ENCODE assay signal across 18 cellular contexts in the genomic region with DNA sequence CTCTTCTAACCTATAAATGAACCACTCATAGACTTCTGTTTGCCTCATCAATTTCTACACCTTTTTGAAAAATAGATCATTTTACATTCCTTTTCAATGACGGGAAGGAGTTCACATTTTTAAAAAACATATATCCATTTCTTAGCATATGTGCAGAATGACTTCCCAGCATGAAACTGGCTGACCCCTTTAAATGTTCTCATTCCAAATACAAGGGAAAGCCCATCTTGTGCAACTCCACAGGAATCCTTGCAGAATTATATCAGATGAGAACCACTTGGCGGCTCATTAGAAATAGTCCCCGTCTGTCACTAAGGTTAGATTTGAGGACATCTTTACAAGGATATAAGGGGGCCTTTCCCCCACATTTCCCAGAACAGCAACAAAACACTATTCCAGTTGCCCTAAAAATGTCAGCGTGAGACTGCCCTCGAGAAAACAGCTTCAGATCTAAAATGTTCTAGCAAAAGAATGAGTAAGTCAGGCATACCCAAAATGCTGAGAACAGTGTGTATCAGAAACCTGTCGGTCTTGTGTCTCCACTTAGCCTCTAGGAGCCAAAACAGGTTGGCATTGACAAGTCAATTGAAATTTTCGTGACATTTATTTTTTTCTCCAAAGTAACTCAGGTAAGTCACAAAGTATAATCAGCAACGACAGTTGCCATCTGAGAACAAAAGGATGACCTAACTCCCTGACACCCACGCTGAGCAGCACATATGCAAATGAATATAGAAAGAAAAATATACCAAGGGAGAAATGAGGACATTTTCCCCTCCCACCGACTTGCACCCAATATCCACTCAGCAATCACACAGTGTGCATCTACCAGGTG.
DNase-seq lines count a peak whose midpoint lies in the region; ATAC-seq and TF ChIP-seq lines count a peak whose summit lies in the region.
"Had no signal": no experiment of that assay in that cellular context is flagged by ENCODE, and none has a peak within 500 bp of the region (broad histone marks: within the 10 kb centered on the region; RNA-seq: fewer than 3 reads in every experiment).

No MANE protein-coding gene starts in this region.

- no peak overlapping the region for H2AFZ ChIP-seq in H9 (ENCODE audit: low read length)
- no peak overlapping the region for H2AFZ ChIP-seq in PC-3 (ENCODE audit: low read length)

- no TSS peak for BruUV-seq in PC-3 (replicated peaks; lab: Mats Ljungman, UMichigan)

- intact Hi-C loops in PC-3 (cut with micrococcal nuclease) = no loop called here

- no peaks in the 10 kb centered on the region for H3K9me2 ChIP-seq in PC-3 (replicated peaks; ENCODE audit: low read length)

- H4K5ac ChIP-seq in H9 (ENCODE audit: insufficient read length, low read depth, low read length) = no peak overlapping the region

- POLR2A ChIA-PET in PC-3 (lab: Charles Lee; ENCODE audit: unreplicated experiment) = no interaction called here

- H2AK5ac ChIP-seq in H9 (ENCODE audit: insufficient read length, low read length) = no peak overlapping the region

- no peak overlapping the region for H3K23ac ChIP-seq in H9 (ENCODE audit: insufficient read length, low read depth, low read length)

- no peak overlapping the region for H3K14ac ChIP-seq in H9 (ENCODE audit: insufficient read depth, low read length)

- no peak overlapping the region; a peak in 1 of 7 replicates for H3K27ac Mint-ChIP-seq in H9
- H3K27ac Mint-ChIP-seq: stimulated activated memory B cell treated with anti-CD40 and anti-IgM and Interleukin-4, amounts not matched to agents 10 μg/mL and 1 μg/mL and 100 μg/mL, for 72 hours had no signal

- no peak overlapping the region for H2BK20ac ChIP-seq in H9 (ENCODE audit: low read depth, low read length, poor library complexity, severe bottlenecking)

- no peaks in the 10 kb centered on the region for H3K36me3 Mint-ChIP-seq in H9 (ENCODE audit: insufficient read depth in 1 of 3, low read depth in 3 of 3)
- H3K36me3 Mint-ChIP-seq: stimulated activated memory B cell treated with anti-CD40 and anti-IgM and Interleukin-4, amounts not matched to agents 10 μg/mL and 1 μg/mL and 100 μg/mL, for 72 hours had no signal

- H3K79me2 ChIP-seq in H9 (ENCODE audit: insufficient read depth, low read length) (no peaks in the 10 kb centered on the region), PC-3 (ENCODE audit: low read length) (no peaks in the 10 kb centered on the region)

- no peaks in the 10 kb centered on the region for H3K79me1 ChIP-seq in H9 (ENCODE audit: insufficient read depth, low read depth, low read length, poor library complexity, severe bottlenecking)

- H4K20me1 ChIP-seq in H9 (ENCODE audit: control insufficient read depth, insufficient read depth, insufficient read length) (peaks cover 3% of the 10 kb centered on the region), PC-3 (ENCODE audit: low read length) (no peaks in the 10 kb centered on the region)

- DNase-seq in H9 (no peak), PC-3 (peak; percentile 25), epithelial cell of esophagus (ENCODE audit: low read depth) (peak; percentile 60), putamen (ENCODE audit: low spot score) (peak; percentile 46), T-helper 1 cell (no peak), activated gamma-delta T cell treated with Interleukin-2 at 50 U/mL for 16 hours (no peak), SW480 (ENCODE audit: low spot score) (no peak)
- DNase-seq: activated effector memory CD4-positive, alpha-beta T cell treated with anti-CD3 and anti-CD28 coated beads, Interleukin-2, amount 50 U/mL, for 16 hours; amygdala; Caco-2; EL; H7; heart left ventricle; NCI-H1436 had no signal

- H3K4me1 ChIP-seq in H9 (ENCODE audit: insufficient read depth, low read length) = peaks cover 8% of the 10 kb centered on the region
- H3K4me1 ChIP-seq in PC-3 (ENCODE audit: insufficient read depth, low read length) = no peaks in the 10 kb centered on the region

- H3K9me3 Mint-ChIP-seq in H9 = no peaks in the 10 kb centered on the region
- H3K9me3 Mint-ChIP-seq: stimulated activated memory B cell treated with anti-CD40 and anti-IgM and Interleukin-4, amounts not matched to agents 10 μg/mL and 1 μg/mL and 100 μg/mL, for 72 hours had no signal

- H3K9ac ChIP-seq in H9 (ENCODE audit: extremely low read depth, insufficient read length, low read length) = no peak overlapping the region
- H3K9ac ChIP-seq in PC-3 (ENCODE audit: low read length) = no peak overlapping the region

- no peak overlapping the region for H3K4me3 Mint-ChIP-seq in H9
- H3K4me3 Mint-ChIP-seq: stimulated activated memory B cell treated with anti-CD40 and anti-IgM and Interleukin-4, amounts not matched to agents 10 μg/mL and 1 μg/mL and 100 μg/mL, for 72 hours had no signal

- H3K27me3 ChIP-seq in H9 (ENCODE audit: insufficient read depth, low read length) (no peaks in the 10 kb centered on the region), PC-3 (ENCODE audit: low read length) (no peaks in the 10 kb centered on the region)
- H3K27me3 ChIP-seq: heart left ventricle, SJSA1 had no signal

- H4K91ac ChIP-seq in H9 (ENCODE audit: insufficient read length, low read depth, low read length) = no peak overlapping the region

- no peak overlapping the region for H3T11ph ChIP-seq in H9 (ENCODE audit: low read length)

- no peak overlapping the region for H3K18ac ChIP-seq in H9 (ENCODE audit: insufficient read length, low read depth, low read length)

- H3K27ac ChIP-seq in H9 (ENCODE audit: insufficient read length, low read depth, low read length) (no peak overlapping the region), PC-3 (ENCODE audit: low read length) (no peak overlapping the region)
- H3K27ac ChIP-seq: heart left ventricle, SJSA1 had no signal

- H3K27me3 Mint-ChIP-seq in H9 (ENCODE audit: low read depth) = no peaks in the 10 kb centered on the region
- H3K27me3 Mint-ChIP-seq: stimulated activated memory B cell treated with anti-CD40 and anti-IgM and Interleukin-4, amounts not matched to agents 10 μg/mL and 1 μg/mL and 100 μg/mL, for 72 hours had no signal

- peak overlapping the region; percentile 24 for H4K8ac ChIP-seq in H9 (replicated peaks; ENCODE audit: insufficient read length, low read depth, low read length)

- H3K23me2 ChIP-seq in H9 (ENCODE audit: insufficient read length, low read depth, low read length, poor library complexity, severe bottlenecking) = no peaks in the 10 kb centered on the region

- H3K56ac ChIP-seq in H9 (ENCODE audit: insufficient read length, low read depth, low read length) = no peak overlapping the region

- H3K4me3 ChIP-seq in PC-3 (ENCODE audit: low read length) = no peak overlapping the region
- no peak overlapping the region for H3K4me3 ChIP-seq in epithelial cell of esophagus (ENCODE audit: low read length)
- H3K4me3 ChIP-seq: heart left ventricle, SJSA1 had no signal

- H2BK5ac ChIP-seq in H9 (ENCODE audit: insufficient read length, low read length) = no peak overlapping the region

- H3K4me1 Mint-ChIP-seq in H9 = peaks cover 34% of the 10 kb centered on the region in 2 experiments

- H2BK12ac ChIP-seq in H9 (ENCODE audit: insufficient read length, low read depth, low read length) = no peak overlapping the region

- H2BK15ac ChIP-seq in H9 (ENCODE audit: low read depth, low read length) = no peak overlapping the region

- TF ChIP-seq CTCF in H9 (conservative IDR thresholded peaks at IDR 0.05) (no peak), PC-3 (conservative IDR thresholded peaks at IDR 0.05; ENCODE audit: low read depth, low read length) (no peak), epithelial cell of esophagus (IDR thresholded peaks at IDR 0.05; ENCODE audit: insufficient read depth, low read depth, low read length, missing control alignments) (no peak)

- H3K4ac ChIP-seq in H9 (ENCODE audit: low read depth, low read length) = no peak overlapping the region

- no peak for ATAC-seq in PC-3
- ATAC-seq: heart left ventricle; Panc1; sciatic nerve; stimulated activated memory B cell treated with anti-CD40 and anti-IgM and Interleukin-4, amounts not matched to agents 10 μg/mL and 1 μg/mL and 100 μg/mL, for 72 hours had no signal

- WGBS in H9 (ENCODE audit: extremely low coverage, insufficient read length, low lambda C conversion rate) = no CpG with 5 or more reads among the region's 10 CpGs

- CTCF ChIA-PET in PC-3 (lab: Charles Lee) = no interaction called here

- H3K36me3 ChIP-seq in PC-3 (ENCODE audit: low read depth, low read length) = no peaks in the 10 kb centered on the region
- H3K36me3 ChIP-seq: heart left ventricle, SJSA1 had no signal

- H3K4me2 ChIP-seq in H9 (ENCODE audit: insufficient read depth, insufficient read length, low read length) (peak overlapping the region; percentile 24), PC-3 (ENCODE audit: low read length) (no peak overlapping the region)

- H3K9me3 ChIP-seq in H9 (ENCODE audit: control insufficient read depth, low read depth, low read length) = no peaks in the 10 kb centered on the region
- no peaks in the 10 kb centered on the region for H3K9me3 ChIP-seq in PC-3 (ENCODE audit: low read length)
- H3K9me3 ChIP-seq: Caco-2, heart left ventricle, SJSA1 had no signal

- no peak overlapping the region for H2BK120ac ChIP-seq in H9 (ENCODE audit: low read depth, low read length, poor library complexity, severe bottlenecking)

- H3F3A ChIP-seq in PC-3 (ENCODE audit: low read length, unreplicated experiment) = no peaks in the 10 kb centered on the region

Comparison
In these comparisons a context has a peak if more than half of its experiments do, and no peak if none do; other contexts are left out.
1. DNase-seq: peak in PC-3 (single experiment), epithelial cell of esophagus (single experiment) and putamen (single experiment); none in H9 (single experiment), T-helper 1 cell (0 of 5), activated gamma-delta T cell treated with Interleukin-2 at 50 U/mL for 16 hours (single experiment) and SW480 (single experiment).